22 cellular contexts compared by ENCODE assay signal in the genomic region with DNA sequence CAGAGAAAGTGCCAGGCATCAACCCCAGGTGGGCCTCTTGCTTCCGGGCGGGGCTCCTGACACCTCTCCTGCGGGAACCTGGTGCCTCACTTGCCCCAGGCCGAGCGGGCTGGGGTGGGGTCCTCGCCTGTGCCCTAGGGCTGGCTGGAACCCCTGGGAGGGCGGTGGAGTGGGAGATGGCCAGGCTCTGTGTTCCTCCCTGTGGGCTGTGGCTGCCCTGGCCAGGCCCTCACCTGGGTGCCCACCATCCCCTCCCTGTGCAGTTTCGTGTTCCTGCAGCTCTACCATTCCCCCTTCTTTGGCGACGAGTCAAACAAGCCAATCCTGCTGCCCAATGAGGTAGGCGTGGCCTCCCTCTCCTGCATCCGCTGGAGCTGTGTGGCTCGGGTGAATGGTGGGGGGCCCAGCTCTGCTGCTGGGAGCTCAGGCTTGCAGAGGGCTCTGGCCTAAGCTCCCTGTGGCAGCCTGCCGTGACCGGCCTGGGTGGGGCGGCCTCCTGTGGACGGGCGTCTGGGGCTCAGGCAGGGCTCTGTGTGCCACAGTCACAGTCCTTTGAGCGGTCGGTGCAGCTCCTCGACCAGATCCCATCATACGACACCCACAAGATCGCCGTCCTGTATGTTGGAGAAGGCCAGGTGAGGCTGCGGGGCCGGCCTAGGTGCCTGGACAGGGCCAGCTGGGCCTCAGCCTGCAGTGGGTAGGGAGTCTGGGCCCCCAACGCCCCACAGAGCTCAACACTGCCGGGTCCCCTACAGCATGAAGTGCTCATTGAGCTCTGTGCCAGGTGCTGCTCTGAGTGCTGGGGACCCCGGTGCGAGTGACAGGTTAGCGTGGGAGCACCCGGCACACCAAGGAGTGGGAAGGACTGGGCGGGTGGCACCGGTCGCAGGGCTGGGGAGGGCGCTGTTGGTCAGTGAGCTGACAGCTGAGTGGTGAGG. TPM values are rescaled to one million over a fixed set of nuclear protein-coding genes. Genes with fewer than 3 reads are reported as not detected.
A peak's percentile ranks its signal among the peaks of the same experiment; 100 is the strongest.
DNase-seq lines count a peak whose midpoint lies in the region; ATAC-seq, FAIRE-seq and TF ChIP-seq lines count a peak whose summit lies in the region.
"Had no signal": no experiment of that assay in that cellular context is flagged by ENCODE, and none has a peak within 500 bp of the region (broad histone marks: within the 10 kb centered on the region; RNA-seq: fewer than 3 reads in every experiment).

No MANE protein-coding gene starts in this region.

- H3K9me3 ChIP-seq in BLaER1 (no peaks in the 10 kb centered on the region), tibial artery (no peaks in the 10 kb centered on the region)
- no peaks in the 10 kb centered on the region for H3K9me3 ChIP-seq in naive thymus-derived CD4-positive, alpha-beta T cell (ENCODE audit: control insufficient read depth in 2 of 3, low read length in 3 of 3)
- H3K9me3 ChIP-seq: HAP-1, SJSA1 had no signal

- peak overlapping the region; percentile 98 for H3K4me2 ChIP-seq in BLaER1

- H3K36me3 Mint-ChIP-seq in osteocyte (ENCODE audit: unreplicated experiment): peaks cover 12% of the 10 kb centered on the region
- peaks cover 0 to 6% (median 0%) of the 10 kb centered on the region in 5 donors for H3K36me3 Mint-ChIP-seq in naive thymus-derived CD4-positive, alpha-beta T cell

- H4K20me1 ChIP-seq in BLaER1: peaks cover 55% of the 10 kb centered on the region

- H3K27me3 ChIP-seq in BLaER1: no peaks in the 10 kb centered on the region
- H3K27me3 ChIP-seq in H7 (ENCODE audit: control insufficient read depth, insufficient read depth, low read length): no peaks in the 10 kb centered on the region
- no peaks in the 10 kb centered on the region for H3K27me3 ChIP-seq in foreskin keratinocyte
- H3K27me3 ChIP-seq in naive thymus-derived CD4-positive, alpha-beta T cell (ENCODE audit: control insufficient read depth in 2 of 2, insufficient read depth in 2 of 2, low read length in 2 of 2): no peaks in the 10 kb centered on the region
- no peaks in the 10 kb centered on the region for H3K27me3 ChIP-seq in tibial artery
- H3K27me3 ChIP-seq: SJSA1 had no signal

- H3K4me3 Mint-ChIP-seq in osteocyte (ENCODE audit: unreplicated experiment): no peak overlapping the region
- no peak overlapping the region for H3K4me3 Mint-ChIP-seq in naive thymus-derived CD4-positive, alpha-beta T cell
- H3K4me3 Mint-ChIP-seq: CD14-positive monocyte, IgD-negative memory B cell had no signal

- peak overlapping the region; percentile 65; the same call in 1 of the 2 replicates for H3K9ac ChIP-seq in BLaER1

- H3K36me3 ChIP-seq in BLaER1 (peaks cover 78% of the 10 kb centered on the region), H7 (replicated peaks; ENCODE audit: control insufficient read depth, insufficient read depth, low read length) (peaks cover 2% of the 10 kb centered on the region), tibial artery (peaks cover 26 to 100% (median 78%) of the 10 kb centered on the region in 3 donors)
- peaks cover 0 to 100% (median 0%) of the 10 kb centered on the region in 3 experiments for H3K36me3 ChIP-seq in naive thymus-derived CD4-positive, alpha-beta T cell (ENCODE audit: control insufficient read depth in 2 of 3, insufficient read depth in 3 of 3, low read length in 3 of 3)

- H3K4me1 ChIP-seq in BLaER1: peaks cover 95% of the 10 kb centered on the region
- no peaks in the 10 kb centered on the region for H3K4me1 ChIP-seq in foreskin keratinocyte
- H3K4me1 ChIP-seq in naive thymus-derived CD4-positive, alpha-beta T cell (ENCODE audit: control insufficient read depth in 2 of 2, insufficient read depth in 2 of 2, low read length in 2 of 2): no peaks in the 10 kb centered on the region
- H3K4me1 ChIP-seq in tibial artery: peaks cover 0 to 16% (median 2%) of the 10 kb centered on the region in 4 donors
- H3K4me1 ChIP-seq: HAP-1, SJSA1 had no signal

- no peaks in the 10 kb centered on the region for H3K27me3 Mint-ChIP-seq in osteocyte (ENCODE audit: unreplicated experiment)
- H3K27me3 Mint-ChIP-seq in naive thymus-derived CD4-positive, alpha-beta T cell: no peaks in the 10 kb centered on the region
- H3K27me3 Mint-ChIP-seq: IgD-negative memory B cell had no signal

- H3K27ac ChIP-seq in BLaER1 (peak overlapping the region; percentile 84), foreskin keratinocyte (no peak overlapping the region), tibial artery (peak overlapping the region in 1 of 2 donors; percentile 38)
- no peak overlapping the region for H3K27ac ChIP-seq in naive thymus-derived CD4-positive, alpha-beta T cell (ENCODE audit: low read depth, low read length)
- H3K27ac ChIP-seq: SJSA1 had no signal

- TF ChIP-seq CTCF in osteocyte (IDR thresholded peaks at IDR 0.05) (no peak), foreskin keratinocyte (conservative IDR thresholded peaks at IDR 0.05) (no peak), tibial artery (IDR thresholded peaks at IDR 0.05) (no peak)

- intact Hi-C loops in naive thymus-derived CD4-positive, alpha-beta T cell (cut with micrococcal nuclease): no loop called here
- intact Hi-C loops in tibial artery (cut with DNase I; ENCODE audit: low total_unique reads): no loop called here

- no peak for TF ChIP-seq POLR2A in H54 (IDR thresholded peaks at IDR 0.05; ENCODE audit: low read depth, low read length)

- CTCF ChIA-PET in naive thymus-derived CD4-positive, alpha-beta T cell (lab: Charles Lee): no interaction called here

- H3K4me1 Mint-ChIP-seq in osteocyte (ENCODE audit: unreplicated experiment): peaks cover 8% of the 10 kb centered on the region
- peaks cover 0 to 2% (median 0%) of the 10 kb centered on the region in 7 donors for H3K4me1 Mint-ChIP-seq in naive thymus-derived CD4-positive, alpha-beta T cell
- H3K4me1 Mint-ChIP-seq: CD14-positive monocyte had no signal

- H3K9me3 Mint-ChIP-seq in osteocyte (ENCODE audit: unreplicated experiment): no peaks in the 10 kb centered on the region
- no peaks in the 10 kb centered on the region for H3K9me3 Mint-ChIP-seq in naive thymus-derived CD4-positive, alpha-beta T cell
- H3K9me3 Mint-ChIP-seq: CD14-positive monocyte, IgD-negative memory B cell had no signal

- ATAC-seq in foreskin keratinocyte: no peak
- ATAC-seq in naive thymus-derived CD4-positive, alpha-beta T cell: no peak
- ATAC-seq: GM12878 had no signal

- FAIRE-seq in H54 (lab: Jason Lieb, UNC): no peak
- FAIRE-seq: GM12878, GM19239, HTR-8/SVneo had no signal

- POLR2A ChIA-PET in naive thymus-derived CD4-positive, alpha-beta T cell (lab: Charles Lee): no interaction called here

- peak overlapping the region; percentile 4 for H3K27ac Mint-ChIP-seq in osteocyte (ENCODE audit: unreplicated experiment)
- no peak overlapping the region for H3K27ac Mint-ChIP-seq in naive thymus-derived CD4-positive, alpha-beta T cell
- H3K27ac Mint-ChIP-seq: CD14-positive monocyte, IgD-negative memory B cell had no signal

- H3K4me3 ChIP-seq in BLaER1 (peak overlapping the region; percentile 48; the same call in 1 of the 2 replicates), H7 (ENCODE audit: insufficient read depth, low read depth, low read length) (no peak overlapping the region), tibial artery (no peak overlapping the region)
- no peak overlapping the region for H3K4me3 ChIP-seq in naive thymus-derived CD4-positive, alpha-beta T cell (ENCODE audit: low read length)
- H3K4me3 ChIP-seq: GM12878, HAP-1, SJSA1 had no signal

- DNase-seq in H7 (peak; percentile 81), cerebellum (ENCODE audit: low spot score) (peak; percentile 60), osteocyte (ENCODE audit: extremely low spot score, unreplicated experiment) (no peak), foreskin keratinocyte (no peak), tibial artery (no peak), H54 (ENCODE audit: insufficient read length, low spot score) (no peak)
- DNase-seq in naive thymus-derived CD4-positive, alpha-beta T cell: no peak
- DNase-seq: GDM1, Kasumi-1, MM.1S, NCI-H1092, NCI-H146, NCI-H2029 treated with DMSO at 0.1 percent for 48 hours, NCI-H2171 had no signal

RNA-seq across cellular contexts. Expression of a gene that starts 37.2 kb away (rescaled TPM):
- total RNA-seq in H7 (2014; rRNA removed; shearing (Covaris generic)): 37.6 and 42.6 TPM in 2 replicates
- total RNA-seq in cerebellum (85.0 TPM), osteocyte (183 and 194 TPM in 2 replicates), foreskin keratinocyte (34.0 and 40.7 TPM in 2 replicates)
- 25.6 and 28.8 TPM in 2 replicates for polyA plus RNA-seq in foreskin keratinocyte
- total RNA-seq in naive thymus-derived CD4-positive, alpha-beta T cell: 100 to 1,000 TPM; 126 to 155 (median 147) TPM
- polyA plus RNA-seq in naive thymus-derived CD4-positive, alpha-beta T cell: 10 to 100 TPM; 27.5 to 53.6 TPM

RNA-seq across cellular contexts. Expression of a gene that starts 37.3 kb away (rescaled TPM):
- 104 and 108 TPM in 2 replicates for total RNA-seq in H7 (2014; rRNA removed; shearing (Covaris generic))
- total RNA-seq in cerebellum (14.9 TPM), osteocyte (22.2 and 24.3 TPM in 2 replicates), foreskin keratinocyte (33.6 and 35.3 TPM in 2 replicates)
- 39.0 and 41.6 TPM in 2 replicates for polyA plus RNA-seq in foreskin keratinocyte
- 10 to 100 TPM in 1 of 5 experiments, 1 to 10 TPM in 4; 4.4 to 27.0 (median 7.5) TPM for total RNA-seq in naive thymus-derived CD4-positive, alpha-beta T cell
- 10 to 100 TPM; 16.3 to 17.5 TPM for polyA plus RNA-seq in naive thymus-derived CD4-positive, alpha-beta T cell

RNA-seq across cellular contexts. Expression of a gene that starts 50.7 kb away (rescaled TPM):
- 45.6 and 64.4 TPM in 2 replicates for total RNA-seq in H7 (2014; rRNA removed; shearing (Covaris generic))
- 120 TPM for total RNA-seq in cerebellum
- total RNA-seq in osteocyte: 169 and 188 TPM in 2 replicates
- 36.7 and 46.5 TPM in 2 replicates for total RNA-seq in foreskin keratinocyte
- 16.8 and 19.7 TPM in 2 replicates for polyA plus RNA-seq in foreskin keratinocyte
- total RNA-seq in naive thymus-derived CD4-positive, alpha-beta T cell: 100 to 1,000 TPM in 2 of 5 experiments, 10 to 100 TPM in 3; 82.8 to 153 (median 98.3) TPM
- 1 to 10 TPM; 4.9 to 9.8 TPM for polyA plus RNA-seq in naive thymus-derived CD4-positive, alpha-beta T cell

RNA-seq across cellular contexts. Expression of a gene that starts 58.3 kb away (rescaled TPM):
- total RNA-seq in H7 (2014; rRNA removed; shearing (Covaris generic)): 14.0 and 17.1 TPM in 2 replicates
- 7.3 TPM for total RNA-seq in cerebellum
- 143 and 146 TPM in 2 replicates for total RNA-seq in osteocyte
- total RNA-seq in foreskin keratinocyte: 12.8 and 14.7 TPM in 2 replicates
- 21.5 and 25.7 TPM in 2 replicates for polyA plus RNA-seq in foreskin keratinocyte
- total RNA-seq in naive thymus-derived CD4-positive, alpha-beta T cell: 1 to 10 TPM; 2.5 to 3.8 (median 3.6) TPM
- polyA plus RNA-seq in naive thymus-derived CD4-positive, alpha-beta T cell: under 1 TPM; 0.33 to 0.56 TPM
- polyA plus RNA-seq: IgD-negative memory B cell had no signal

Comparison
In these comparisons a context has a peak if more than half of its experiments do, and no peak if none do; other contexts are left out.
1. DNase-seq: peak in H7 (single experiment) and cerebellum (single experiment); none in osteocyte (single experiment), foreskin keratinocyte (0 of 2), naive thymus-derived CD4-positive, alpha-beta T cell (0 of 9), tibial artery (0 of 2) and H54 (single experiment).